In genomic region chr5:137718611-137719010, GRCh38 we compare ENCODE assay signal across 25 cellular contexts.
"Had no signal": no experiment of that assay in that cellular context is flagged by ENCODE, and none has a peak within 500 bp of the region (broad histone marks: within the 10 kb centered on the region; RNA-seq: fewer than 3 reads in every experiment).

No MANE protein-coding gene starts in this region.

- DNase-seq: activated CD4-positive, alpha-beta memory T cell treated with anti-CD3 and anti-CD28 coated beads, Interleukin-2, amount 10 ng/mL, durations not matched to agents 7 days and 5 days; activated CD4-positive, alpha-beta T cell treated with anti-CD3 and anti-CD28 coated beads for 36 hours; activated CD4-positive, alpha-beta T cell treated with anti-CD3 and anti-CD28 coated beads, Interleukin-2, amount 50 U/mL, for 1 hour; activated CD8-positive, alpha-beta memory T cell treated with anti-CD3 and anti-CD28 coated beads, Interleukin-2, amount 50 U/mL, for 4 hours; activated naive CD8-positive, alpha-beta T cell treated with anti-CD3 and anti-CD28 coated beads, Interleukin-2, amount 50 U/mL, for 24 hours; activated T-cell treated with anti-CD3 and anti-CD28 coated beads, Interleukin-2, amount 50 U/mL, for 1 hour; amniotic stem cell; body of pancreas; central memory CD4-positive, alpha-beta T cell; Kasumi-1; KBM-7; NCI-H1048; NCI-H146; NCI-H2029; NCI-H2107; NCI-H524 treated with DMSO at 0.1 percent for 48 hours; NCI-H774; NK-92 treated with Interleukin-12 subunit alpha and Interleukin-12 subunit beta, amount 100 ng/mL, for 24 hours; OCI-M1; RPMI8226; T-cell; WERI-Rb-1 had no signal

- H3K9me3 ChIP-seq: body of pancreas had no signal

- FAIRE-seq: bronchial epithelial cell had no signal

- H3K27me3 ChIP-seq: ascending aorta, body of pancreas had no signal

- H3K4me1 ChIP-seq: ascending aorta had no signal

- H3K9me3 Mint-ChIP-seq: activated CD4-positive, alpha-beta memory T cell treated with anti-CD3 and anti-CD28 coated beads, Interleukin-2, amount 10 ng/mL, durations not matched to agents 7 days and 5 days had no signal

- H3K27ac Mint-ChIP-seq: activated CD4-positive, alpha-beta memory T cell treated with anti-CD3 and anti-CD28 coated beads, Interleukin-2, amount 10 ng/mL, durations not matched to agents 7 days and 5 days; activated CD4-positive, alpha-beta T cell treated with anti-CD3 and anti-CD28 coated beads for 36 hours; activated naive CD8-positive, alpha-beta T cell treated with anti-CD3 and anti-CD28 coated beads, Interleukin-2, amount 50 U/mL, for 24 hours; T-cell had no signal

- H3K4me3 Mint-ChIP-seq: activated CD4-positive, alpha-beta memory T cell treated with anti-CD3 and anti-CD28 coated beads, Interleukin-2, amount 10 ng/mL, durations not matched to agents 7 days and 5 days; activated CD4-positive, alpha-beta T cell treated with anti-CD3 and anti-CD28 coated beads for 36 hours; activated naive CD8-positive, alpha-beta T cell treated with anti-CD3 and anti-CD28 coated beads, Interleukin-2, amount 50 U/mL, for 24 hours; T-cell had no signal

- H3K27me3 Mint-ChIP-seq: activated CD4-positive, alpha-beta memory T cell treated with anti-CD3 and anti-CD28 coated beads, Interleukin-2, amount 10 ng/mL, durations not matched to agents 7 days and 5 days; activated CD4-positive, alpha-beta T cell treated with anti-CD3 and anti-CD28 coated beads for 36 hours; activated naive CD8-positive, alpha-beta T cell treated with anti-CD3 and anti-CD28 coated beads, Interleukin-2, amount 50 U/mL, for 24 hours; T-cell had no signal

- H3K27ac ChIP-seq: ascending aorta, body of pancreas, SK-N-MC, WERI-Rb-1 had no signal

- H3K4me3 ChIP-seq: ascending aorta, body of pancreas, SK-N-MC had no signal

- H3K4me1 Mint-ChIP-seq: activated CD4-positive, alpha-beta memory T cell treated with anti-CD3 and anti-CD28 coated beads, Interleukin-2, amount 10 ng/mL, durations not matched to agents 7 days and 5 days; activated CD4-positive, alpha-beta T cell treated with anti-CD3 and anti-CD28 coated beads for 36 hours; activated naive CD8-positive, alpha-beta T cell treated with anti-CD3 and anti-CD28 coated beads, Interleukin-2, amount 50 U/mL, for 24 hours had no signal

- H3K36me3 ChIP-seq: ascending aorta, WERI-Rb-1 had no signal
